ENCODE assay signal across 11 cellular contexts in genomic region chrX:40177942-40178715, GRCh38.
DNase-seq lines count a peak whose midpoint lies in the region; ATAC-seq, FAIRE-seq and TF ChIP-seq lines count a peak whose summit lies in the region.
"Had no signal": no experiment of that assay in that cellular context is flagged by ENCODE, and none has a peak within 500 bp of the region (broad histone marks: within the 10 kb centered on the region; RNA-seq: fewer than 3 reads in every experiment).

No MANE protein-coding gene starts in this region.

- H3K9me3 ChIP-seq in K562 (replicated peaks; ENCODE audit: control insufficient read depth, insufficient read depth, low read depth, low read length) (peaks cover 3% of the 10 kb centered on the region), gastrocnemius medialis (no peaks in the 10 kb centered on the region)
- H3K9me3 ChIP-seq: ovary had no signal

- no peak for TF ChIP-seq RAD21 in K562 (CRISPR knock-in tag; conservative IDR thresholded peaks at IDR 0.05 in 1 of 2, IDR thresholded peaks at IDR 0.05 in 1 of 2)

- peaks cover 30% of the 10 kb centered on the region for H3K4me1 Mint-ChIP-seq in activated T-cell treated with anti-CD3 and anti-CD28 coated beads, Interleukin-2, amount 50 U/mL, for 24 hours (ENCODE audit: low read depth)
- peaks cover 14% of the 10 kb centered on the region for H3K4me1 Mint-ChIP-seq in activated T-cell treated with anti-CD3 and anti-CD28 coated beads, Interleukin-2, amount 50 U/mL, for 4 hours (ENCODE audit: low read depth)
- H3K4me1 Mint-ChIP-seq in HFFc6 (ENCODE audit: low read depth) (peaks cover 18% of the 10 kb centered on the region), MCF 10A (ENCODE audit: insufficient read depth, unreplicated experiment) (no peaks in the 10 kb centered on the region)

- peaks cover 36% of the 10 kb centered on the region for H3K79me2 ChIP-seq in K562 (ENCODE audit: control insufficient read depth, insufficient read depth, low read length)

- H3K27ac Mint-ChIP-seq in activated T-cell treated with anti-CD3 and anti-CD28 coated beads, Interleukin-2, amount 50 U/mL, for 24 hours, result peak overlapping the region; percentile 96
- H3K27ac Mint-ChIP-seq in HFFc6 (no peak overlapping the region), MCF 10A (ENCODE audit: low read depth, unreplicated experiment) (no peak overlapping the region)

- peak overlapping the region; percentile 79 for H3K4me3 Mint-ChIP-seq in activated T-cell treated with anti-CD3 and anti-CD28 coated beads, Interleukin-2, amount 50 U/mL, for 24 hours
- no peak overlapping the region for H3K4me3 Mint-ChIP-seq in activated T-cell treated with anti-CD3 and anti-CD28 coated beads, Interleukin-2, amount 50 U/mL, for 4 hours
- H3K4me3 Mint-ChIP-seq in HFFc6 (no peak overlapping the region), MCF 10A (ENCODE audit: unreplicated experiment) (no peak overlapping the region)

- BruUV-seq in K562 (replicated peaks; lab: Mats Ljungman, UMichigan) (no TSS peak), MCF 10A (replicated peaks; lab: Mats Ljungman, UMichigan) (no TSS peak)

- peaks cover 21% of the 10 kb centered on the region for H3K36me3 Mint-ChIP-seq in activated T-cell treated with anti-CD3 and anti-CD28 coated beads, Interleukin-2, amount 50 U/mL, for 24 hours (ENCODE audit: low read depth)
- H3K36me3 Mint-ChIP-seq in activated T-cell treated with anti-CD3 and anti-CD28 coated beads, Interleukin-2, amount 50 U/mL, for 4 hours (ENCODE audit: insufficient read depth), result no peaks in the 10 kb centered on the region
- H3K36me3 Mint-ChIP-seq in HFFc6 (ENCODE audit: low read depth) (no peaks in the 10 kb centered on the region), MCF 10A (ENCODE audit: insufficient read depth, unreplicated experiment) (no peaks in the 10 kb centered on the region)

- no peak for TF ChIP-seq POLR2A in GM12891 (IDR thresholded peaks at IDR 0.05; ENCODE audit: low read depth, low read length)
- TF ChIP-seq POLR2A in K562 (conservative IDR thresholded peaks at IDR 0.05), result no peak
- no peak for TF ChIP-seq POLR2A in gastrocnemius medialis (IDR thresholded peaks at IDR 0.05)

- 87% methylated on average over 10 of the region's 14 CpGs for WGBS in K562 (ENCODE audit: insufficient coverage, low coverage, missing lambda C conversion rate)

- H3K9me1 ChIP-seq in K562 (ENCODE audit: control insufficient read depth, insufficient read depth, low read length), result no peaks in the 10 kb centered on the region

- H3K27me3 ChIP-seq in K562 (ENCODE audit: control insufficient read depth in 2 of 2, insufficient read depth in 2 of 2, low read length in 2 of 2) (no peaks in the 10 kb centered on the region), gastrocnemius medialis (peaks cover 0 to 28% (median 16%) of the 10 kb centered on the region in 3 donors)
- H3K27me3 ChIP-seq: ovary, tibial artery had no signal

- H2AFZ ChIP-seq in K562 (ENCODE audit: low read depth, low read length), result no peak overlapping the region

- H3K4me1 ChIP-seq in K562 (replicated peaks in 1 of 2; ENCODE audit: control insufficient read depth in 2 of 2, insufficient read depth in 2 of 2, low read length in 2 of 2) (peaks cover 25 to 37% of the 10 kb centered on the region in 2 experiments), gastrocnemius medialis (peaks cover 2 to 8% of the 10 kb centered on the region in 2 donors)

- CTCF ChIA-PET in K562 (lab: Yijun Ruan, JAX; ENCODE audit: low intra/inter-chr PET ratio), result no interaction called here
- CTCF ChIA-PET in MCF 10A (lab: Yijun Ruan, JAX), result interaction anchor here (0.5 to 1.1 kb wide), 2 partner anchors 10 to 20 kb away, joined by 3 to 4 read pairs; no protein-coding TSS in a partner anchor

- H4K20me1 ChIP-seq in K562 (replicated peaks; ENCODE audit: control insufficient read depth, insufficient read depth, low read length), result no peaks in the 10 kb centered on the region

- H3K9me3 Mint-ChIP-seq in activated T-cell treated with anti-CD3 and anti-CD28 coated beads, Interleukin-2, amount 50 U/mL, for 24 hours, result no peaks in the 10 kb centered on the region
- no peaks in the 10 kb centered on the region for H3K9me3 Mint-ChIP-seq in activated T-cell treated with anti-CD3 and anti-CD28 coated beads, Interleukin-2, amount 50 U/mL, for 4 hours
- H3K9me3 Mint-ChIP-seq in HFFc6 (no peaks in the 10 kb centered on the region), MCF 10A (ENCODE audit: unreplicated experiment) (no peaks in the 10 kb centered on the region)

- H3K36me3 ChIP-seq in K562 (ENCODE audit: control insufficient read depth, insufficient read depth, low read length) (no peaks in the 10 kb centered on the region), gastrocnemius medialis (no peaks in the 10 kb centered on the region)
- H3K36me3 ChIP-seq: ovary, tibial artery had no signal

- H3K27ac ChIP-seq in K562 (ENCODE audit: extremely low read depth, low read depth, low read length) (no peak overlapping the region), gastrocnemius medialis (peak overlapping the region; percentile 82 to 89 (median 85))
- H3K27ac ChIP-seq: SK-N-MC had no signal

- intact Hi-C loops in K562 (cut with micrococcal nuclease), result loop anchor here (10.0 kb wide), 2 partner anchors 163 to 287 kb away; no protein-coding TSS in a partner anchor
- intact Hi-C loops in gastrocnemius medialis (cut with DNase I; ENCODE audit: low total_unique reads), result loop anchor here (2.0 to 10.0 kb wide), 4 partner anchors 69 to 1373 kb away; partner anchors contain the start of gene MID1IP1
- intact Hi-C loops in MCF 10A (cut with micrococcal nuclease), result no loop called here

- DNase-seq in activated T-cell treated with anti-CD3 and anti-CD28 coated beads, Interleukin-2, amount 50 U/mL, for 24 hours, result peak; percentile 34
- DNase-seq in activated T-cell treated with anti-CD3 and anti-CD28 coated beads, Interleukin-2, amount 50 U/mL, for 4 hours, result no peak
- DNase-seq in GM12891 (ENCODE audit: insufficient read length, low spot score) (no peak), K562 (ENCODE audit: extremely low read depth in 1 of 4, low spot score in 3 of 4) (no peak), gastrocnemius medialis (no peak), HFFc6 (no peak), MCF 10A (ENCODE audit: unreplicated experiment) (no peak)
- DNase-seq: tibial artery had no signal

- H3K27me3 Mint-ChIP-seq in activated T-cell treated with anti-CD3 and anti-CD28 coated beads, Interleukin-2, amount 50 U/mL, for 24 hours, result peaks cover 66% of the 10 kb centered on the region
- H3K27me3 Mint-ChIP-seq in activated T-cell treated with anti-CD3 and anti-CD28 coated beads, Interleukin-2, amount 50 U/mL, for 4 hours (ENCODE audit: low read depth), result no peaks in the 10 kb centered on the region
- H3K27me3 Mint-ChIP-seq in HFFc6 (ENCODE audit: insufficient read depth), result peaks cover 3% of the 10 kb centered on the region; the same call in 1 of the 2 replicates
- H3K27me3 Mint-ChIP-seq in MCF 10A (ENCODE audit: insufficient read depth, unreplicated experiment), result no peaks in the 10 kb centered on the region

- no peak for TF ChIP-seq EP300 in K562 (IDR thresholded peaks at IDR 0.05; ENCODE audit: low read length)

- no peak overlapping the region for H3K9ac ChIP-seq in K562 (ENCODE audit: insufficient read depth in 1 of 2, low read depth in 2 of 2, low read length in 2 of 2)

- no peak for TF ChIP-seq CTCF in K562 (IDR thresholded peaks at IDR 0.05 in 2 of 3, conservative IDR thresholded peaks at IDR 0.05 in 1 of 3; ENCODE audit: insufficient read depth in 2 of 3, low read depth in 1 of 3, low read length in 3 of 3)
- no peak for TF ChIP-seq CTCF in gastrocnemius medialis (IDR thresholded peaks at IDR 0.05 in 4 of 5, conservative IDR thresholded peaks at IDR 0.05 in 1 of 5)
- TF ChIP-seq CTCF in HFFc6 (IDR thresholded peaks at IDR 0.05), result no peak
- no peak for TF ChIP-seq CTCF in MCF 10A (IDR thresholded peaks at IDR 0.05; ENCODE audit: unreplicated experiment)

- FAIRE-seq in GM12891 (lab: Jason Lieb, UNC) (peak; percentile 94), K562 (lab: Jason Lieb, UNC) (no peak)

- H3K4me3 ChIP-seq in K562 (no peak overlapping the region; the same call in 1 of the 2 replicates), gastrocnemius medialis (no peak overlapping the region)
- H3K4me3 ChIP-seq: ovary, SK-N-MC had no signal

- in situ Hi-C loops in K562 (cut with MboI), result no loop called here
- in situ Hi-C loops in gastrocnemius medialis (cut with MboI; ENCODE audit: low sequenced_read_pairs in 4 of 4), result loop anchor here in 2 of 4 donors (10.0 to 25.0 kb wide), 2 partner anchors 441 to 443 kb away; no protein-coding TSS in a partner anchor

- POLR2A ChIA-PET in K562 (lab: Yijun Ruan, JAX), result interaction anchor here (0.6 to 2.3 kb wide), 6 partner anchors 9 to 84 kb away, joined by 3 to 7 read pairs (median 3); no protein-coding TSS in a partner anchor
- POLR2A ChIA-PET in MCF 10A (lab: Yijun Ruan, JAX), result interaction anchor here (0.6 to 1.6 kb wide), 3 partner anchors 12 to 72 kb away, joined by 3 to 6 read pairs (median 4); no protein-coding TSS in a partner anchor

- H3K4me2 ChIP-seq in K562 (ENCODE audit: insufficient read depth, low read length), result no peak overlapping the region

- no peak for ATAC-seq in activated T-cell treated with anti-CD3 and anti-CD28 coated beads, Interleukin-2, amount 50 U/mL, for 4 hours
- ATAC-seq in K562 (no peak), gastrocnemius medialis (no peak), GM21576 (IDR thresholded peaks at IDR 0.05; ENCODE audit: unreplicated experiment) (no peak)

TF ChIP-seq in GM12891, 5 proteins besides CTCF, POLR2A, EP300 and RAD21:
- TF ChIP-seq PAX5 (IDR thresholded peaks at IDR 0.05; ENCODE audit: insufficient read depth, low read length, severe bottlenecking), result no peak
- no peak for TF ChIP-seq POLR2AphosphoS5 (IDR thresholded peaks at IDR 0.05; ENCODE audit: low read depth, low read length)
- no peak for TF ChIP-seq TAF1 (IDR thresholded peaks at IDR 0.05; ENCODE audit: low read depth, low read length)
- TF ChIP-seq POU2F2 (IDR thresholded peaks at IDR 0.05; ENCODE audit: low read depth, low read length), result no peak
- no peak for TF ChIP-seq SPI1 (IDR thresholded peaks at IDR 0.05; ENCODE audit: low read depth, low read length)

TF ChIP-seq in K562, 482 proteins besides CTCF, POLR2A, EP300 and RAD21 (continues in another document):
- TF ChIP-seq ZBTB33 (CRISPR knock-in tag; IDR thresholded peaks at IDR 0.05), result 0 out of 2 replicates have a peak, but pooled peaks have one; percentile 15
- no peak for TF ChIP-seq ZNF253 (CRISPR knock-in tag; conservative IDR thresholded peaks at IDR 0.05)
